Comparison of ENCODE assay signal across 18 cellular contexts in genomic region chr4:24169956-24170355, GRCh38.
"Had no signal": no experiment of that assay in that cellular context is flagged by ENCODE, and none has a peak within 500 bp of the region (broad histone marks: within the 10 kb centered on the region; RNA-seq: fewer than 3 reads in every experiment).

No MANE protein-coding gene starts in this region.

- DNase-seq: activated CD4-positive, alpha-beta memory T cell treated with anti-CD3 and anti-CD28 coated beads for 36 hours; activated CD4-positive, alpha-beta T cell treated with anti-CD3 and anti-CD28 coated beads for 36 hours; activated T-cell treated with anti-CD3 and anti-CD28 coated beads for 4 hours; effector memory CD4-positive, alpha-beta T cell; esophagus squamous epithelium; heart right ventricle; immature natural killer cell; kidney glomerular epithelial cell; left ventricle myocardium superior; stimulated activated CD4-positive, alpha-beta T cell treated with anti-CD3 and anti-CD28 coated beads, Interleukin-12 subunit alpha, Interleukin-12 subunit beta, amount 100 ng/mL, for 4 hours; stimulated activated CD4-positive, alpha-beta T cell treated with anti-CD3 and anti-CD28 coated beads, Interleukin-1b, Interleukin-23, amount 100 ng/mL, for 48 hours; stimulated activated CD8-positive, alpha-beta memory T cell treated with anti-CD3 and anti-CD28 coated beads, Interleukin-4, amount 100 ng/mL, for 48 hours; stimulated activated naive CD4-positive, alpha-beta T cell; thyroid gland had no signal

- H3K4me1 Mint-ChIP-seq: activated CD4-positive, alpha-beta T cell treated with anti-CD3 and anti-CD28 coated beads for 36 hours; immature natural killer cell had no signal

- H3K4me3 Mint-ChIP-seq: activated CD4-positive, alpha-beta memory T cell treated with anti-CD3 and anti-CD28 coated beads for 36 hours; activated CD4-positive, alpha-beta T cell treated with anti-CD3 and anti-CD28 coated beads for 36 hours; activated naive CD8-positive, alpha-beta T cell; dendritic cell treated with granulocyte-macrophage colony-stimulating factor and Interleukin-4, amounts not matched to agents 40 ng/mL and 50 ng/mL, for 4 days; immature natural killer cell; neural progenitor cell; WTC11 had no signal

- ATAC-seq: activated CD4-positive, alpha-beta T cell treated with anti-CD3 and anti-CD28 coated beads for 36 hours; heart right ventricle; left ventricle myocardium superior; WTC11 had no signal

- H3K27ac Mint-ChIP-seq: activated CD4-positive, alpha-beta memory T cell treated with anti-CD3 and anti-CD28 coated beads for 36 hours; activated CD4-positive, alpha-beta T cell treated with anti-CD3 and anti-CD28 coated beads for 36 hours; activated naive CD8-positive, alpha-beta T cell; dendritic cell treated with granulocyte-macrophage colony-stimulating factor and Interleukin-4, amounts not matched to agents 40 ng/mL and 50 ng/mL, for 4 days; immature natural killer cell; neural progenitor cell; WTC11 had no signal

- H3K27me3 Mint-ChIP-seq: dendritic cell treated with granulocyte-macrophage colony-stimulating factor and Interleukin-4, amounts not matched to agents 40 ng/mL and 50 ng/mL, for 4 days had no signal

- H3K9me3 Mint-ChIP-seq: activated CD4-positive, alpha-beta memory T cell treated with anti-CD3 and anti-CD28 coated beads for 36 hours; dendritic cell treated with granulocyte-macrophage colony-stimulating factor and Interleukin-4, amounts not matched to agents 40 ng/mL and 50 ng/mL, for 4 days; neural progenitor cell; WTC11 had no signal
